Comparison of ENCODE assay signal across 26 cellular contexts in the genomic region with DNA sequence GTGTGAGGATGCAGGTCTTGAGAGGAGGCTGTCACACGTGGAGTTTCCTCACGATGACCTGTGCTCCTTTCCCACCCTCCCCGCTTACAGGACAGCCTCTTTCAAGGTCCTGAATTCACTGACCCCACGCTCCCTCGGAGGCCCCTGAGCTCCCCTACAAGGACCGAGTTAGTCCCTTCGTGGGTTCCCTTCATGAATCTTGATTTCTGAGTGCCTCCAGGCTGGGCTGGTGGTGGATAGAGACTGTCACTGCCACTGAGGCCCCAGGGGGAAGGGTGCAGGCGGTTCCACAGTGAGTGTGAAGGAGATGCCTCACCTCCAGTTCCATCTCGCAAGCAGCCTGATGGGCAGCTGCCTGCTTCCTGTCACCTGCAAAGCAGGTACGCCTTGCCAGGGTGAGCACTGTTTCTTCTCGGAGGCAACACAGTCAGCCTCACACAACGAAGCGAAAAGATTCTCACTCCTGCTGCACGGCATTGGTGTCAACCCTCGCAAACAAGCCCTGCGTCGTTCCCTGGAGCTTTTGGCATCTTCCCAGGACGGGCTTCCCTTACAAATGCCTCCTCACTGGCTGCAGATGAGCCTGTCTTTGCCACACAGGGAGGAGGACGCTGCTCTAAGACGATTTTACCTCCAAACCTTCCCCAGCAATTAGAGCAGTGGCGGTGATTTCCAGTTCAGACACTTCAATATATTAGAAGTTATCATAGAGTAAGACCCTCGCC. TPM values are rescaled to one million over a fixed set of nuclear protein-coding genes. Genes with fewer than 3 reads are reported as not detected.
"Had no signal": no experiment of that assay in that cellular context is flagged by ENCODE, and none has a peak within 500 bp of the region (broad histone marks: within the 10 kb centered on the region; RNA-seq: fewer than 3 reads in every experiment).

No MANE protein-coding gene starts in this region.

- H3K4me1 Mint-ChIP-seq: activated CD4-positive, alpha-beta T cell treated with anti-CD3 and anti-CD28 coated beads, Interleukin-2, amount 10 ng/mL, durations not matched to agents 7 days and 5 days; central memory CD8-positive, alpha-beta T cell; T-helper 17 cell had no signal

- H3K36me3 ChIP-seq: Peyer's patch had no signal

- DNase-seq: activated CD4-positive, alpha-beta memory T cell treated with anti-CD3 and anti-CD28 coated beads for 36 hours; activated CD4-positive, alpha-beta T cell treated with anti-CD3 and anti-CD28 coated beads, Interleukin-2, amount 10 ng/mL, durations not matched to agents 7 days and 5 days; activated CD4-positive, CD25-positive, alpha-beta regulatory T cell; activated CD8-positive, alpha-beta memory T cell treated with anti-CD3 and anti-CD28 coated beads for 24 hours; activated effector memory CD4-positive, alpha-beta T cell treated with anti-CD3 and anti-CD28 coated beads, Interleukin-2, amount 50 U/mL, for 16 hours; activated naive CD4-positive, alpha-beta T cell treated with Interleukin-2 at 50 U/mL for 16 hours; activated T-cell treated with anti-CD3 and anti-CD28 coated beads, Interleukin-2, amount 50 U/mL, for 4 hours; Kasumi-1; KBM-7; NCI-H1048; NCI-H1417 treated with DMSO at 0.1 percent for 48 hours; NCI-H1694 treated with DMSO at 0.1 percent for 48 hours; NCI-H2029 treated with DMSO at 0.1 percent for 48 hours; NCI-H2227 treated with DMSO at 0.1 percent for 48 hours; NCI-H446 treated with DMSO at 0.1 percent for 48 hours; NCI-H524 treated with DMSO at 0.1 percent for 48 hours; NCI-H82; Peyer's patch; SHP77 treated with DMSO at 0.1 percent for 48 hours; T-helper 17 cell; T1000 had no signal

- H3K4me1 ChIP-seq: Peyer's patch had no signal

- H3K27me3 Mint-ChIP-seq: activated CD4-positive, alpha-beta memory T cell treated with anti-CD3 and anti-CD28 coated beads for 36 hours; activated CD4-positive, alpha-beta T cell treated with anti-CD3 and anti-CD28 coated beads, Interleukin-2, amount 10 ng/mL, durations not matched to agents 7 days and 5 days; central memory CD8-positive, alpha-beta T cell; T-helper 17 cell had no signal

- ATAC-seq: activated T-cell treated with anti-CD3 and anti-CD28 coated beads, Interleukin-2, amount 50 U/mL, for 4 hours; T-helper 17 cell had no signal

- H3K36me3 Mint-ChIP-seq: activated CD4-positive, alpha-beta memory T cell treated with anti-CD3 and anti-CD28 coated beads for 36 hours; activated naive CD8-positive, alpha-beta T cell; brain had no signal

- H3K27ac ChIP-seq: Peyer's patch had no signal

- H3K27me3 ChIP-seq: Peyer's patch had no signal

- H3K27ac Mint-ChIP-seq: activated CD4-positive, alpha-beta memory T cell treated with anti-CD3 and anti-CD28 coated beads for 36 hours; activated CD4-positive, alpha-beta T cell treated with anti-CD3 and anti-CD28 coated beads, Interleukin-2, amount 10 ng/mL, durations not matched to agents 7 days and 5 days; activated naive CD8-positive, alpha-beta T cell; T-helper 17 cell had no signal

- H3K4me3 Mint-ChIP-seq: activated CD4-positive, alpha-beta memory T cell treated with anti-CD3 and anti-CD28 coated beads for 36 hours; activated CD4-positive, alpha-beta T cell treated with anti-CD3 and anti-CD28 coated beads, Interleukin-2, amount 10 ng/mL, durations not matched to agents 7 days and 5 days; activated naive CD8-positive, alpha-beta T cell; activated T-cell treated with anti-CD3 and anti-CD28 coated beads, Interleukin-2, amount 50 U/mL, for 4 hours; brain; central memory CD8-positive, alpha-beta T cell; T-helper 17 cell had no signal

- H3K9me3 Mint-ChIP-seq: activated CD4-positive, alpha-beta memory T cell treated with anti-CD3 and anti-CD28 coated beads for 36 hours; activated CD4-positive, alpha-beta T cell treated with anti-CD3 and anti-CD28 coated beads, Interleukin-2, amount 10 ng/mL, durations not matched to agents 7 days and 5 days; activated T-cell treated with anti-CD3 and anti-CD28 coated beads, Interleukin-2, amount 50 U/mL, for 4 hours had no signal

- H3K4me3 ChIP-seq: Peyer's patch had no signal

- H3K9me3 ChIP-seq: Peyer's patch had no signal

RNA-seq across cellular contexts. Expression of gene PCP4, which starts 26.7 kb away (rescaled TPM):
- total RNA-seq: activated CD4-positive, alpha-beta memory T cell treated with anti-CD3 and anti-CD28 coated beads for 36 hours; activated CD4-positive, alpha-beta T cell treated with anti-CD3 and anti-CD28 coated beads, Interleukin-2, amount 10 ng/mL, durations not matched to agents 7 days and 5 days; activated T-cell treated with anti-CD3 and anti-CD28 coated beads, Interleukin-2, amount 50 U/mL, for 4 hours; M059J; SK-MEL-5; T-helper 17 cell had no signal
